Comparison of ENCODE assay signal across 29 cellular contexts in genomic region chr12:11757095-11757494, GRCh38.
DNase-seq lines count a peak whose midpoint lies in the region; ATAC-seq and TF ChIP-seq lines count a peak whose summit lies in the region.
"Had no signal": no experiment of that assay in that cellular context is flagged by ENCODE, and none has a peak within 500 bp of the region (broad histone marks: within the 10 kb centered on the region; RNA-seq: fewer than 3 reads in every experiment).

No MANE protein-coding gene starts in this region.

- ATAC-seq in memory B cell (ENCODE audit: low read depth) (no peak), HG03025 (IDR thresholded peaks at IDR 0.05; ENCODE audit: low FRiP score, unreplicated experiment) (no peak), GM21515 (IDR thresholded peaks at IDR 0.05; ENCODE audit: unreplicated experiment) (no peak)
- ATAC-seq: lower lobe of right lung, T-helper 17 cell had no signal

- no peaks in the 10 kb centered on the region for H4K20me1 ChIP-seq in KMS-11 (ENCODE audit: insufficient read depth)
- H4K20me1 ChIP-seq: BLaER1 had no signal

- H3K4me3 ChIP-seq in KMS-11 (IDR thresholded peaks at IDR 0.05; ENCODE audit: insufficient read depth, low read depth, low read length): no peak overlapping the region
- no peak overlapping the region for H3K4me3 ChIP-seq in stomach
- H3K4me3 ChIP-seq: BLaER1, HAP-1, lower lobe of right lung, mucosa of descending colon, thyroid gland had no signal

- no peak for TF ChIP-seq POLR2A in stomach (IDR thresholded peaks at IDR 0.05)

- H3K36me3 Mint-ChIP-seq in memory B cell: peaks cover 22% of the 10 kb centered on the region

- no peaks in the 10 kb centered on the region for H3K27me3 Mint-ChIP-seq in memory B cell
- H3K27me3 Mint-ChIP-seq: activated naive CD8-positive, alpha-beta T cell treated with anti-CD3 and anti-CD28 coated beads, Interleukin-2, amount 10 ng/mL, durations not matched to agents 7 days and 5 days; T-helper 17 cell had no signal

- DNase-seq in memory B cell (ENCODE audit: low spot score in 2 of 2) (no peak), stomach (no peak), AG20443 (ENCODE audit: low spot score) (no peak)
- DNase-seq: activated CD4-positive, alpha-beta T cell treated with anti-CD3 and anti-CD28 coated beads for 48 hours; activated CD8-positive, alpha-beta memory T cell treated with anti-CD3 and anti-CD28 coated beads for 24 hours; activated gamma-delta T cell; activated naive CD8-positive, alpha-beta T cell treated with anti-CD3 and anti-CD28 coated beads, Interleukin-2, amount 10 ng/mL, durations not matched to agents 7 days and 5 days; cerebellar nuclear complex; DND-41; glutamatergic neuron; KBM-7; kidney; lower lobe of right lung; mucosa of descending colon; NCI-H1417; NCI-H2029 treated with DMSO at 0.1 percent for 48 hours; posterior cingulate gyrus; SK-N-SH; stimulated activated CD4-positive, alpha-beta T cell treated with anti-CD3 and anti-CD28 coated beads, Interleukin-15, amount 100 ng/mL, for 24 hours; stimulated activated naive CD4-positive, alpha-beta T cell treated with Interleukin-2 at 50 U/mL for 16 hours; T-helper 17 cell; thyroid gland had no signal

- H3K9me3 ChIP-seq in stomach: no peaks in the 10 kb centered on the region
- H3K9me3 ChIP-seq: BLaER1, HAP-1, lower lobe of right lung, mucosa of descending colon, SK-N-SH, thyroid gland had no signal

- H2AFZ ChIP-seq in KMS-11 (ENCODE audit: low read depth): no peak overlapping the region

- intact Hi-C loops in stomach (cut with DNase I; ENCODE audit: low total_unique reads): no loop called here

- H3K27me3 ChIP-seq in KMS-11 (ENCODE audit: insufficient read depth, low read depth): no peaks in the 10 kb centered on the region
- H3K27me3 ChIP-seq in stomach: no peaks in the 10 kb centered on the region
- H3K27me3 ChIP-seq: BLaER1, thyroid gland had no signal

- no peak overlapping the region for H3K9ac ChIP-seq in KMS-11
- H3K9ac ChIP-seq: SK-N-SH had no signal

- H3K27ac ChIP-seq in KMS-11 (peak overlapping the region; percentile 50; the same call in 1 of the 2 replicates), VCaP (peak overlapping the region; percentile 24; the same call in 1 of the 2 replicates), stomach (peak overlapping the region in 4 of 5 donors; percentile 81 to 88 (median 83))

- H3K36me3 ChIP-seq in KMS-11 (ENCODE audit: insufficient read depth): no peaks in the 10 kb centered on the region
- H3K36me3 ChIP-seq in stomach: peaks cover 0 to 43% (median 17%) of the 10 kb centered on the region in 4 donors
- H3K36me3 ChIP-seq: HAP-1 had no signal

- H3K4me1 ChIP-seq in KMS-11 (ENCODE audit: low read depth, poor library complexity, severe bottlenecking): peaks cover 99% of the 10 kb centered on the region
- peaks cover 16 to 79% (median 57%) of the 10 kb centered on the region in 4 donors for H3K4me1 ChIP-seq in stomach
- H3K4me1 ChIP-seq: HAP-1 had no signal

- H3K79me2 ChIP-seq in KMS-11 (ENCODE audit: insufficient read depth, low read depth): no peaks in the 10 kb centered on the region

- H3K4me1 Mint-ChIP-seq in memory B cell: peaks cover 50% of the 10 kb centered on the region

- no peak overlapping the region for H3K4me3 Mint-ChIP-seq in memory B cell
- H3K4me3 Mint-ChIP-seq: activated naive CD8-positive, alpha-beta T cell treated with anti-CD3 and anti-CD28 coated beads, Interleukin-2, amount 10 ng/mL, durations not matched to agents 7 days and 5 days; neural crest cell; T-helper 17 cell had no signal

- H3K4me2 ChIP-seq in KMS-11: peak overlapping the region; percentile 66
- H3K4me2 ChIP-seq: SK-N-SH had no signal

- WGBS in stomach, 5 donors: 78 to 91% (median 84%) methylated on average over 7 of the region's 7 CpGs

- H3K27ac Mint-ChIP-seq in memory B cell: peak overlapping the region; percentile 95
- H3K27ac Mint-ChIP-seq: activated naive CD8-positive, alpha-beta T cell treated with anti-CD3 and anti-CD28 coated beads, Interleukin-2, amount 10 ng/mL, durations not matched to agents 7 days and 5 days had no signal

- TF ChIP-seq EP300 in stomach (IDR thresholded peaks at IDR 0.05): no peak

- no peak for TF ChIP-seq CTCF in KMS-11 (conservative IDR thresholded peaks at IDR 0.05; ENCODE audit: low read depth, low read length)
- no peak for TF ChIP-seq CTCF in VCaP (conservative IDR thresholded peaks at IDR 0.05)
- no peak for TF ChIP-seq CTCF in stomach (IDR thresholded peaks at IDR 0.05)

- H3K9me3 Mint-ChIP-seq in memory B cell: no peaks in the 10 kb centered on the region
- H3K9me3 Mint-ChIP-seq: activated naive CD8-positive, alpha-beta T cell treated with anti-CD3 and anti-CD28 coated beads, Interleukin-2, amount 10 ng/mL, durations not matched to agents 7 days and 5 days; neural crest cell had no signal

Comparison
In these comparisons a context has a peak if more than half of its experiments do, and no peak if none do; other contexts are left out.
1. H3K27ac ChIP-seq: peak in every context shown above with its lines; median percentile 83 in stomach; 50 in KMS-11; 24 in VCaP.